Comparison of ENCODE assay signal across 14 cellular contexts in the genomic region with DNA sequence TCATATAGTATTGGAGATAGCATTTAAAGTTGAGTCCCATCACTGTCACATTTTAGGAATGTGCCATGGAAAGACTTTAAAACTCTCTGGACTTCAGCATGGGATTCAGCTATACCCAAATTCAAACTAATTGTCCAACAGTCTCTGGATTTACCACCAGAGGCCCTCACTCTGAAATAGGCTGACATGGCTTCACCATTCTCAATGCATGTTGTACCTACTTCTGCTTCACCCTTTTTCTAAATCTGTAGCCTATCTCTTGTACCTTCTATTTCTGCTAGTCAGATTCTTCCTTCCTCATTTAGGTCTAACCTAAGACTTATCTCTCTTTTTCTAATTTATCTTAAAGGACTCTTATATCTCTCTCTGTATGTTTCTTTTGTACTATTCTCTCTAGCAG.
DNase-seq lines count a peak whose midpoint lies in the region; ATAC-seq and TF ChIP-seq lines count a peak whose summit lies in the region.
"Had no signal": no experiment of that assay in that cellular context is flagged by ENCODE, and none has a peak within 500 bp of the region (broad histone marks: within the 10 kb centered on the region; RNA-seq: fewer than 3 reads in every experiment).

No MANE protein-coding gene starts in this region.

- no peaks in the 10 kb centered on the region for H4K20me1 ChIP-seq in SK-N-SH (ENCODE audit: insufficient read depth)
- H4K20me1 ChIP-seq in Karpas-422 (ENCODE audit: insufficient read depth, low read depth, low read length), result no peaks in the 10 kb centered on the region
- H4K20me1 ChIP-seq: BLaER1 treated with 17β-estradiol and CSF1 and Interleukin-3, amounts not matched to agents 10 nM and 100 nM had no signal

- H3K36me3 Mint-ChIP-seq in progenitor cell of endocrine pancreas (ENCODE audit: insufficient read depth), result no peaks in the 10 kb centered on the region
- H3K36me3 Mint-ChIP-seq: naive B cell had no signal

- DNase-seq in SK-N-SH (no peak), Karpas-422 (peak; percentile 46), brain microvascular endothelial cell (no peak), progenitor cell of endocrine pancreas (ENCODE audit: low spot score, unreplicated experiment) (no peak), esophagus squamous epithelium (lab: John Stamatoyannopoulos, UW) (no peak)
- DNase-seq: hippocampal formation, naive B cell, NCI-H1930 had no signal

- no peak overlapping the region for H3K27ac Mint-ChIP-seq in progenitor cell of endocrine pancreas
- H3K27ac Mint-ChIP-seq: naive B cell had no signal

- H2AFZ ChIP-seq in SK-N-SH (ENCODE audit: low read depth), result no peak overlapping the region
- H2AFZ ChIP-seq in Karpas-422 (ENCODE audit: low read length), result no peak overlapping the region

- no peak; the same call in 1 of the 2 replicates for TF ChIP-seq CTCF in SK-N-SH (IDR thresholded peaks at IDR 0.05)
- TF ChIP-seq CTCF in brain microvascular endothelial cell (IDR thresholded peaks at IDR 0.05; ENCODE audit: low read depth, low read length, missing control alignments), result peak; percentile 45
- TF ChIP-seq CTCF in progenitor cell of endocrine pancreas (IDR thresholded peaks at IDR 0.05; ENCODE audit: unreplicated experiment), result peak; percentile 20
- TF ChIP-seq CTCF in esophagus squamous epithelium (IDR thresholded peaks at IDR 0.05), result no peak

- H3K9ac ChIP-seq in SK-N-SH (no peak overlapping the region), Karpas-422 (ENCODE audit: low read length) (no peak overlapping the region)
- H3K9ac ChIP-seq: BLaER1 treated with 17β-estradiol and CSF1 and Interleukin-3, amounts not matched to agents 10 nM and 100 nM had no signal

- H3K9me3 Mint-ChIP-seq in progenitor cell of endocrine pancreas (ENCODE audit: low read depth), result no peaks in the 10 kb centered on the region

- POLR2A ChIA-PET in SK-N-SH (lab: Yijun Ruan, JAX), result no interaction called here

- no peaks in the 10 kb centered on the region for H3K36me3 ChIP-seq in SK-N-SH (replicated peaks in 1 of 2; ENCODE audit: control insufficient read depth in 1 of 2, insufficient read depth in 2 of 2, low read length in 1 of 2)
- H3K36me3 ChIP-seq in Karpas-422 (ENCODE audit: insufficient read depth, low read length), result no peaks in the 10 kb centered on the region
- H3K36me3 ChIP-seq in brain microvascular endothelial cell (replicated peaks), result no peaks in the 10 kb centered on the region
- no peaks in the 10 kb centered on the region for H3K36me3 ChIP-seq in esophagus squamous epithelium

- H3K27me3 Mint-ChIP-seq in progenitor cell of endocrine pancreas, result no peaks in the 10 kb centered on the region
- H3K27me3 Mint-ChIP-seq: central memory CD8-positive, alpha-beta T cell; naive B cell had no signal

- in situ Hi-C loops in brain microvascular endothelial cell (cut with HindIII; ENCODE audit: low pct_ligation_motif_present, low sequenced_read_pairs), result no loop called here

- H3K4me3 ChIP-seq in SK-N-SH (ENCODE audit: low read depth in 2 of 2, low read length in 1 of 2) (no peak overlapping the region), Karpas-422 (ENCODE audit: low read length) (no peak overlapping the region), brain microvascular endothelial cell (ENCODE audit: low read depth, low read length) (no peak overlapping the region), esophagus squamous epithelium (no peak overlapping the region)
- H3K4me3 ChIP-seq: BLaER1 treated with 17β-estradiol and CSF1 and Interleukin-3, amounts not matched to agents 10 nM and 100 nM; SK-N-MC had no signal

- H3K9me3 ChIP-seq in SK-N-SH (no peaks in the 10 kb centered on the region), Karpas-422 (ENCODE audit: low read length) (no peaks in the 10 kb centered on the region), esophagus squamous epithelium (no peaks in the 10 kb centered on the region)
- H3K9me3 ChIP-seq: BLaER1 treated with 17β-estradiol and CSF1 and Interleukin-3, amounts not matched to agents 10 nM and 100 nM had no signal

- no peaks in the 10 kb centered on the region for H3F3A ChIP-seq in SK-N-SH (replicated peaks; ENCODE audit: insufficient read depth)

- intact Hi-C loops in esophagus squamous epithelium (cut with DNase I), result no loop called here

- no peak overlapping the region for H3K27ac ChIP-seq in SK-N-SH (ENCODE audit: low read depth in 2 of 2, low read length in 1 of 2)
- H3K27ac ChIP-seq in Karpas-422 (ENCODE audit: low read length), result no peak overlapping the region
- no peak overlapping the region for H3K27ac ChIP-seq in brain microvascular endothelial cell
- H3K27ac ChIP-seq in esophagus squamous epithelium, result no peak overlapping the region
- H3K27ac ChIP-seq: BLaER1 treated with 17β-estradiol and CSF1 and Interleukin-3, amounts not matched to agents 10 nM and 100 nM; SK-N-MC had no signal

- H3K4me2 ChIP-seq in SK-N-SH, result no peak overlapping the region
- H3K4me2 ChIP-seq in Karpas-422 (ENCODE audit: low read depth, low read length, poor library complexity, severe bottlenecking), result no peak overlapping the region
- H3K4me2 ChIP-seq: BLaER1 treated with 17β-estradiol and CSF1 and Interleukin-3, amounts not matched to agents 10 nM and 100 nM had no signal

- no peaks in the 10 kb centered on the region for H3K27me3 ChIP-seq in SK-N-SH (ENCODE audit: insufficient read depth)
- no peaks in the 10 kb centered on the region for H3K27me3 ChIP-seq in Karpas-422 (ENCODE audit: low read length)
- H3K27me3 ChIP-seq in brain microvascular endothelial cell (replicated peaks), result no peaks in the 10 kb centered on the region
- H3K27me3 ChIP-seq in esophagus squamous epithelium, result no peaks in the 10 kb centered on the region
- H3K27me3 ChIP-seq: BLaER1 treated with 17β-estradiol and CSF1 and Interleukin-3, amounts not matched to agents 10 nM and 100 nM had no signal

- H3K9me2 ChIP-seq in SK-N-SH, result no peaks in the 10 kb centered on the region
- no peaks in the 10 kb centered on the region for H3K9me2 ChIP-seq in Karpas-422 (replicated peaks; ENCODE audit: insufficient read depth, low read length)

- H3K4me1 Mint-ChIP-seq in progenitor cell of endocrine pancreas (ENCODE audit: low read depth), result no peaks in the 10 kb centered on the region
- H3K4me1 Mint-ChIP-seq: central memory CD8-positive, alpha-beta T cell; naive B cell had no signal

- TF ChIP-seq EP300 in SK-N-SH (IDR thresholded peaks at IDR 0.05; ENCODE audit: borderline replicate concordance in 1 of 2, low read depth in 1 of 2, low read length in 1 of 2), result no peak

- CTCF ChIA-PET in SK-N-SH (lab: Yijun Ruan, JAX), result interaction anchor here (1.2 kb wide), 1 partner anchor 444 kb away, joined by 3 read pairs; no protein-coding TSS in a partner anchor

- no peak overlapping the region for H3K4me3 Mint-ChIP-seq in progenitor cell of endocrine pancreas (ENCODE audit: low read depth)
- H3K4me3 Mint-ChIP-seq: central memory CD8-positive, alpha-beta T cell; naive B cell had no signal

- ATAC-seq in SK-N-SH treated with all-trans-retinoic acid at 6 μM for 48 hours, result no peak
- ATAC-seq in HG03135 (IDR thresholded peaks at IDR 0.05; ENCODE audit: unreplicated experiment), result no peak
- no peak for ATAC-seq in HG02840 (IDR thresholded peaks at IDR 0.05; ENCODE audit: low FRiP score, unreplicated experiment)

- no peak for TF ChIP-seq POLR2A in esophagus squamous epithelium (IDR thresholded peaks at IDR 0.05)

- no peak for TF ChIP-seq RAD21 in SK-N-SH (IDR thresholded peaks at IDR 0.05; ENCODE audit: low read length)

- H3K4me1 ChIP-seq in SK-N-SH (ENCODE audit: control insufficient read depth in 1 of 2, insufficient read depth in 2 of 2, low read depth in 1 of 2, low read length in 1 of 2) (no peaks in the 10 kb centered on the region), Karpas-422 (ENCODE audit: low read length) (no peaks in the 10 kb centered on the region), esophagus squamous epithelium (no peaks in the 10 kb centered on the region)

- H3K79me2 ChIP-seq in SK-N-SH (ENCODE audit: insufficient read depth) (no peaks in the 10 kb centered on the region), Karpas-422 (ENCODE audit: low read length) (no peaks in the 10 kb centered on the region)

TF ChIP-seq in SK-N-SH treated with all-trans-retinoic acid at 6 μM for 48 hours, 23 proteins besides CTCF, POLR2A, EP300 and RAD21:
- TF ChIP-seq, protein P1, sequence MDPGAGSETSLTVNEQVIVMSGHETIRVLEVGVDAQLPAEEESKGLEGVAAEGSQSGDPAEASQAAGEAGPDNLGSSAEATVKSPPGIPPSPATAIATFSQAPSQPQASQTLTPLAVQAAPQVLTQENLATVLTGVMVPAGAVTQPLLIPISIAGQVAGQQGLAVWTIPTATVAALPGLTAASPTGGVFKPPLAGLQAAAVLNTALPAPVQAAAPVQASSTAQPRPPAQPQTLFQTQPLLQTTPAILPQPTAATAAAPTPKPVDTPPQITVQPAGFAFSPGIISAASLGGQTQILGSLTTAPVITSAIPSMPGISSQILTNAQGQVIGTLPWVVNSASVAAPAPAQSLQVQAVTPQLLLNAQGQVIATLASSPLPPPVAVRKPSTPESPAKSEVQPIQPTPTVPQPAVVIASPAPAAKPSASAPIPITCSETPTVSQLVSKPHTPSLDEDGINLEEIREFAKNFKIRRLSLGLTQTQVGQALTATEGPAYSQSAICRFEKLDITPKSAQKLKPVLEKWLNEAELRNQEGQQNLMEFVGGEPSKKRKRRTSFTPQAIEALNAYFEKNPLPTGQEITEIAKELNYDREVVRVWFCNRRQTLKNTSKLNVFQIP (CRISPR knock-in tag; IDR thresholded peaks at IDR 0.05; ENCODE audit: borderline replicate concordance, low read depth), result no peak
- peak; percentile 87 for TF ChIP-seq ZFP30 (CRISPR knock-in tag; IDR thresholded peaks at IDR 0.05)

TF ChIP-seq in SK-N-SH, 30 proteins besides CTCF, POLR2A, EP300 and RAD21 (continues in another document):
- TF ChIP-seq GABPA (IDR thresholded peaks at IDR 0.05; ENCODE audit: low read depth) (no peak), FOSL2 (IDR thresholded peaks at IDR 0.05; ENCODE audit: borderline replicate concordance, low read depth) (no peak), POLR2AphosphoS5 (IDR thresholded peaks at IDR 0.05; ENCODE audit: low read depth, low read length) (no peak), NFIC (IDR thresholded peaks at IDR 0.05; ENCODE audit: borderline replicate concordance) (no peak), EZH2phosphoT487 (IDR thresholded peaks at IDR 0.05; ENCODE audit: borderline replicate concordance, low read depth) (no peak)
- TF ChIP-seq, protein P2, sequence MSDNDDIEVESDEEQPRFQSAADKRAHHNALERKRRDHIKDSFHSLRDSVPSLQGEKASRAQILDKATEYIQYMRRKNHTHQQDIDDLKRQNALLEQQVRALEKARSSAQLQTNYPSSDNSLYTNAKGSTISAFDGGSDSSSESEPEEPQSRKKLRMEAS (IDR thresholded peaks at IDR 0.05; ENCODE audit: low read depth), result no peak
- TF ChIP-seq, protein P3, sequence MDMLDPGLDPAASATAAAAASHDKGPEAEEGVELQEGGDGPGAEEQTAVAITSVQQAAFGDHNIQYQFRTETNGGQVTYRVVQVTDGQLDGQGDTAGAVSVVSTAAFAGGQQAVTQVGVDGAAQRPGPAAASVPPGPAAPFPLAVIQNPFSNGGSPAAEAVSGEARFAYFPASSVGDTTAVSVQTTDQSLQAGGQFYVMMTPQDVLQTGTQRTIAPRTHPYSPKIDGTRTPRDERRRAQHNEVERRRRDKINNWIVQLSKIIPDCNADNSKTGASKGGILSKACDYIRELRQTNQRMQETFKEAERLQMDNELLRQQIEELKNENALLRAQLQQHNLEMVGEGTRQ (IDR thresholded peaks at IDR 0.05; ENCODE audit: borderline replicate concordance, low read depth, low read length), result no peak

Comparison
In these comparisons a context has a peak if more than half of its experiments do, and no peak if none do; other contexts are left out.
1. CTCF ChIP-seq: peak in brain microvascular endothelial cell (single experiment) and progenitor cell of endocrine pancreas (single experiment); none in SK-N-SH (single experiment) and esophagus squamous epithelium (0 of 6).